Comparison of ENCODE assay signal across 2 cellular contexts in genomic region chr3:50319872-50320625, GRCh38.
TF ChIP-seq lines count a peak whose summit lies in the region.

No MANE protein-coding gene starts in this region.

TF ChIP-seq in GM12878, 131 proteins besides CTCF, POLR2A, EP300 and RAD21 (continues in another document):
- TF ChIP-seq ZNF274 (IDR thresholded peaks at IDR 0.05; ENCODE audit: insufficient read depth, insufficient read length) (no peak), CHD2 (IDR thresholded peaks at IDR 0.05; ENCODE audit: borderline replicate concordance, low read depth, low read length) (no peak), IKZF2 (IDR thresholded peaks at IDR 0.05) (no peak), USF1 (IDR thresholded peaks at IDR 0.05; ENCODE audit: borderline replicate concordance, extremely low read length, insufficient read depth, low read depth, low read length) (no peak), CEBPZ (IDR thresholded peaks at IDR 0.05; ENCODE audit: low read depth, low read length) (no peak), CUX1 (IDR thresholded peaks at IDR 0.05; ENCODE audit: insufficient replicate concordance, low read depth, low read length) (no peak), HCFC1 (IDR thresholded peaks at IDR 0.05; ENCODE audit: low read length) (no peak), ZNF622 (IDR thresholded peaks at IDR 0.05) (no peak), IKZF1 (conservative IDR thresholded peaks at IDR 0.05) (no peak), BCL11A (IDR thresholded peaks at IDR 0.05; ENCODE audit: low read depth, low read length) (no peak), TBL1XR1 (IDR thresholded peaks at IDR 0.05; ENCODE audit: low read depth, low read length) (no peak), EGR1 (IDR thresholded peaks at IDR 0.05; ENCODE audit: borderline replicate concordance in 1 of 2, low read depth in 2 of 2, low read length in 2 of 2) (no peak), MXI1 (IDR thresholded peaks at IDR 0.05; ENCODE audit: low read depth, low read length) (no peak), ETV6 (conservative IDR thresholded peaks at IDR 0.05 in 1 of 2, IDR thresholded peaks at IDR 0.05 in 1 of 2; ENCODE audit: borderline replicate concordance in 1 of 2, low read depth in 1 of 2) (no peak), SUPT20H (IDR thresholded peaks at IDR 0.05; ENCODE audit: borderline replicate concordance, control insufficient read depth, low read depth, low read length) (no peak), SPI1 (IDR thresholded peaks at IDR 0.05; ENCODE audit: borderline replicate concordance, insufficient read depth, low read depth, low read length) (no peak), BRCA1 (IDR thresholded peaks at IDR 0.05; ENCODE audit: low read depth, low read length) (no peak)

TF ChIP-seq in liver, 16 proteins besides CTCF, POLR2A, EP300 and RAD21:
- TF ChIP-seq ATF3 (IDR thresholded peaks at IDR 0.05) (no peak), FOXA2 (IDR thresholded peaks at IDR 0.05) (no peak), SP1 (IDR thresholded peaks at IDR 0.05) (no peak), JUND (IDR thresholded peaks at IDR 0.05) (no peak), GABPA (IDR thresholded peaks at IDR 0.05 in 1 of 2, conservative IDR thresholded peaks at IDR 0.05 in 1 of 2) (no peak), FOXA1 (IDR thresholded peaks at IDR 0.05) (no peak), YY1 (IDR thresholded peaks at IDR 0.05) (no peak), NR2F2 (IDR thresholded peaks at IDR 0.05) (no peak), MAX (IDR thresholded peaks at IDR 0.05) (no peak)
